Comparison of ENCODE assay signal across 23 cellular contexts in the genomic region with DNA sequence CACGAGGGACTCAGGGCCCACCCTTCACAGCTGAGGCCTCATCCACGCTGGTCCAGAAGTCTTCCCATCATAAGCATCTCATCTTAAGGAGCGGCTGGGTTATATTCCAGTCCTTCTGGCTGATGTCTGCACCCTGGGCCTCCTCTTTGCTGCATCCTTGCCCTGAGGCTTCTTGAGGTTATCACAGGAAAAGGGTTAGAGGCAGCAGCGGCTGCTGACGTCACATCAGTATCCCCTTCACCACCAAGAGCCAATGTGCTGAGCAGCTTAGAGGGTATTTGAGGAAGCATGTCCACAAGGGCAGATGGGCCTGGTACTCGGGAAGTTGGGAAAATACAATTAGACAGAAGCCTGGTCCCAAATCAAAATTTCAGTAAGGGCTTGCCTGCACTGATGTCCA.
DNase-seq lines count a peak whose midpoint lies in the region; ATAC-seq and TF ChIP-seq lines count a peak whose summit lies in the region.
"Had no signal": no experiment of that assay in that cellular context is flagged by ENCODE, and none has a peak within 500 bp of the region (broad histone marks: within the 10 kb centered on the region; RNA-seq: fewer than 3 reads in every experiment).

No MANE protein-coding gene starts in this region.

- CTCF ChIA-PET in CD8-positive, alpha-beta memory T cell (lab: Charles Lee) = no interaction called here

- no peak overlapping the region for H3K4me3 ChIP-seq in BLaER1 treated with 17β-estradiol and CSF1 and Interleukin-3, amounts not matched to agents 10 nM and 100 nM
- no peak overlapping the region for H3K4me3 ChIP-seq in CD8-positive, alpha-beta memory T cell (ENCODE audit: low read length)
- no peak overlapping the region for H3K4me3 ChIP-seq in WERI-Rb-1 (ENCODE audit: low read depth, low read length)
- H3K4me3 ChIP-seq: HAP-1, K562, prostate gland, thyroid gland had no signal

- H3K4me1 Mint-ChIP-seq in CD8-positive, alpha-beta memory T cell = peaks cover 63 to 84% (median 72%) of the 10 kb centered on the region in 3 donors
- H3K4me1 Mint-ChIP-seq in activated naive CD8-positive, alpha-beta T cell treated with anti-CD3 and anti-CD28 coated beads, Interleukin-2, amount 50 U/mL, for 24 hours = peaks cover 73% of the 10 kb centered on the region
- peaks cover 78 to 86% of the 10 kb centered on the region in 2 donors for H3K4me1 Mint-ChIP-seq in natural killer cell treated with Interleukin-12 subunit alpha and Interleukin-12 subunit beta and Interleukin-15 and Interleukin-18, amount 100 ng/mL, for 72 hours (ENCODE audit: low read depth in 2 of 2)

- peak overlapping the region; percentile 55 to 88 (median 76) for H3K4me2 ChIP-seq in BLaER1 treated with 17β-estradiol and CSF1 and Interleukin-3, amounts not matched to agents 10 nM and 100 nM

- H3K27me3 Mint-ChIP-seq in CD8-positive, alpha-beta memory T cell = no peaks in the 10 kb centered on the region
- H3K27me3 Mint-ChIP-seq in activated naive CD8-positive, alpha-beta T cell treated with anti-CD3 and anti-CD28 coated beads, Interleukin-2, amount 50 U/mL, for 24 hours = no peaks in the 10 kb centered on the region
- no peaks in the 10 kb centered on the region for H3K27me3 Mint-ChIP-seq in natural killer cell treated with Interleukin-12 subunit alpha and Interleukin-12 subunit beta and Interleukin-15 and Interleukin-18, amount 100 ng/mL, for 72 hours
- H3K27me3 Mint-ChIP-seq: activated naive CD4-positive, alpha-beta T cell treated with anti-CD3 and anti-CD28 coated beads, Interleukin-2, amount 50 U/mL, for 24 hours; CD4-positive, CD25-positive, alpha-beta regulatory T cell had no signal

- H3K4me3 Mint-ChIP-seq in CD8-positive, alpha-beta memory T cell = peak overlapping the region in 6 of 7 donors; percentile 37 to 90 (median 60)
- no peak overlapping the region for H3K4me3 Mint-ChIP-seq in activated naive CD8-positive, alpha-beta T cell treated with anti-CD3 and anti-CD28 coated beads, Interleukin-2, amount 50 U/mL, for 24 hours
- H3K4me3 Mint-ChIP-seq in natural killer cell treated with Interleukin-12 subunit alpha and Interleukin-12 subunit beta and Interleukin-15 and Interleukin-18, amount 100 ng/mL, for 72 hours = peak overlapping the region; percentile 69
- H3K4me3 Mint-ChIP-seq: activated naive CD4-positive, alpha-beta T cell treated with anti-CD3 and anti-CD28 coated beads, Interleukin-2, amount 50 U/mL, for 24 hours; CD4-positive, CD25-positive, alpha-beta regulatory T cell; neural crest cell had no signal

- H3K9ac ChIP-seq in BLaER1 treated with 17β-estradiol and CSF1 and Interleukin-3, amounts not matched to agents 10 nM and 100 nM = no peak overlapping the region

- 0 out of 22 replicates have a peak overlapping the region, but pooled peaks of 1 of the 11 experiments have one; percentile 4 for H3K27ac ChIP-seq in BLaER1 treated with 17β-estradiol and CSF1 and Interleukin-3, amounts not matched to agents 10 nM and 100 nM
- H3K27ac ChIP-seq in CD8-positive, alpha-beta memory T cell (ENCODE audit: low read depth, low read length) = no peak overlapping the region
- no peak overlapping the region for H3K27ac ChIP-seq in WERI-Rb-1
- H3K27ac ChIP-seq: foreskin keratinocyte, prostate gland, thyroid gland had no signal

- H3K36me3 ChIP-seq in BLaER1 treated with 17β-estradiol and CSF1 and Interleukin-3, amounts not matched to agents 10 nM and 100 nM = no peaks in the 10 kb centered on the region
- H3K36me3 ChIP-seq in CD8-positive, alpha-beta memory T cell (ENCODE audit: insufficient read depth, low read length) = no peaks in the 10 kb centered on the region
- H3K36me3 ChIP-seq in WERI-Rb-1 = no peaks in the 10 kb centered on the region
- H3K36me3 ChIP-seq: HAP-1, prostate gland, thyroid gland had no signal

- no peak for TF ChIP-seq CTCF in WERI-Rb-1 (IDR thresholded peaks at IDR 0.05; ENCODE audit: low read depth, low read length)

- H4K20me1 ChIP-seq in BLaER1 treated with 17β-estradiol and CSF1 and Interleukin-3, amounts not matched to agents 10 nM and 100 nM = no peaks in the 10 kb centered on the region

- H3K27ac Mint-ChIP-seq in CD8-positive, alpha-beta memory T cell = peak overlapping the region; percentile 51 to 99 (median 89)
- peak overlapping the region; percentile 58 for H3K27ac Mint-ChIP-seq in activated naive CD8-positive, alpha-beta T cell treated with anti-CD3 and anti-CD28 coated beads, Interleukin-2, amount 50 U/mL, for 24 hours
- peak overlapping the region; percentile 79 to 85 for H3K27ac Mint-ChIP-seq in natural killer cell treated with Interleukin-12 subunit alpha and Interleukin-12 subunit beta and Interleukin-15 and Interleukin-18, amount 100 ng/mL, for 72 hours
- H3K27ac Mint-ChIP-seq: activated naive CD4-positive, alpha-beta T cell treated with anti-CD3 and anti-CD28 coated beads, Interleukin-2, amount 50 U/mL, for 24 hours; CD4-positive, CD25-positive, alpha-beta regulatory T cell had no signal

- 0 out of 22 replicates have a peak, but pooled peaks cover 0 to 5% (median 0%) of the 10 kb centered on the region in 11 experiments for H3K9me3 ChIP-seq in BLaER1 treated with 17β-estradiol and CSF1 and Interleukin-3, amounts not matched to agents 10 nM and 100 nM (replicated peaks in 1 of 11)
- H3K9me3 ChIP-seq in CD8-positive, alpha-beta memory T cell (ENCODE audit: low read length) = no peaks in the 10 kb centered on the region
- H3K9me3 ChIP-seq in WERI-Rb-1 (ENCODE audit: severe bottlenecking) = no peaks in the 10 kb centered on the region
- H3K9me3 ChIP-seq: HAP-1, prostate gland, thyroid gland had no signal

- POLR2A ChIA-PET in CD8-positive, alpha-beta memory T cell (lab: Charles Lee) = interaction anchor here (1.4 kb wide), 1 partner anchor 21 kb away, joined by 3 read pairs; no protein-coding TSS in a partner anchor

- no peaks in the 10 kb centered on the region for H3K27me3 ChIP-seq in BLaER1 treated with 17β-estradiol and CSF1 and Interleukin-3, amounts not matched to agents 10 nM and 100 nM
- H3K27me3 ChIP-seq in CD8-positive, alpha-beta memory T cell (ENCODE audit: insufficient read depth, low read length, poor library complexity, severe bottlenecking) = no peaks in the 10 kb centered on the region
- no peaks in the 10 kb centered on the region for H3K27me3 ChIP-seq in WERI-Rb-1 (ENCODE audit: insufficient read depth, low read depth, severe bottlenecking)
- H3K27me3 ChIP-seq: foreskin keratinocyte, thyroid gland had no signal

- ATAC-seq in activated naive CD8-positive, alpha-beta T cell treated with anti-CD3 and anti-CD28 coated beads, Interleukin-2, amount 50 U/mL, for 24 hours = no peak
- peak; percentile 71 to 79 for ATAC-seq in natural killer cell treated with Interleukin-12 subunit alpha and Interleukin-12 subunit beta and Interleukin-15 and Interleukin-18, amount 100 ng/mL, for 72 hours
- ATAC-seq in HG03095 (IDR thresholded peaks at IDR 0.05; ENCODE audit: unreplicated experiment) = no peak
- ATAC-seq: foreskin keratinocyte, K562, left lobe of liver had no signal

- H3K36me3 Mint-ChIP-seq in CD8-positive, alpha-beta memory T cell = no peaks in the 10 kb centered on the region
- H3K36me3 Mint-ChIP-seq in activated naive CD8-positive, alpha-beta T cell treated with anti-CD3 and anti-CD28 coated beads, Interleukin-2, amount 50 U/mL, for 24 hours (ENCODE audit: low read depth) = no peaks in the 10 kb centered on the region
- H3K36me3 Mint-ChIP-seq in natural killer cell treated with Interleukin-12 subunit alpha and Interleukin-12 subunit beta and Interleukin-15 and Interleukin-18, amount 100 ng/mL, for 72 hours = no peaks in the 10 kb centered on the region
- H3K36me3 Mint-ChIP-seq: activated naive CD4-positive, alpha-beta T cell treated with anti-CD3 and anti-CD28 coated beads, Interleukin-2, amount 50 U/mL, for 24 hours had no signal

- peak; percentile 26 to 76 (median 44) for DNase-seq in CD8-positive, alpha-beta memory T cell
- no peak for DNase-seq in activated naive CD8-positive, alpha-beta T cell treated with anti-CD3 and anti-CD28 coated beads, Interleukin-2, amount 50 U/mL, for 24 hours
- DNase-seq in natural killer cell treated with Interleukin-12 subunit alpha and Interleukin-12 subunit beta and Interleukin-15 and Interleukin-18, amount 100 ng/mL, for 72 hours (ENCODE audit: low spot score) = peak; percentile 78
- DNase-seq in NCI-H128 (lab: John Stamatoyannopoulos, UW; ENCODE audit: unreplicated experiment) = no peak
- DNase-seq in ecto neural progenitor cell (ENCODE audit: low spot score) = no peak
- no peak for DNase-seq in WERI-Rb-1
- DNase-seq: CD4-positive, CD25-positive, alpha-beta regulatory T cell; cerebellar nuclear complex; foreskin keratinocyte; midbrain; MM.1S; NCI-H1436 treated with DMSO at 0.1 percent for 48 hours; NCI-H524; stimulated activated naive CD4-positive, alpha-beta T cell; thyroid gland had no signal

- H3K9me3 Mint-ChIP-seq in CD8-positive, alpha-beta memory T cell = no peaks in the 10 kb centered on the region
- no peaks in the 10 kb centered on the region for H3K9me3 Mint-ChIP-seq in activated naive CD8-positive, alpha-beta T cell treated with anti-CD3 and anti-CD28 coated beads, Interleukin-2, amount 50 U/mL, for 24 hours
- H3K9me3 Mint-ChIP-seq in natural killer cell treated with Interleukin-12 subunit alpha and Interleukin-12 subunit beta and Interleukin-15 and Interleukin-18, amount 100 ng/mL, for 72 hours = no peaks in the 10 kb centered on the region
- H3K9me3 Mint-ChIP-seq: activated naive CD4-positive, alpha-beta T cell treated with anti-CD3 and anti-CD28 coated beads, Interleukin-2, amount 50 U/mL, for 24 hours had no signal

- H3K4me1 ChIP-seq in BLaER1 treated with 17β-estradiol and CSF1 and Interleukin-3, amounts not matched to agents 10 nM and 100 nM = peaks cover 61 to 90% (median 86%) of the 10 kb centered on the region in 10 experiments
- peaks cover 44% of the 10 kb centered on the region for H3K4me1 ChIP-seq in CD8-positive, alpha-beta memory T cell (ENCODE audit: insufficient read depth, low read length)
- H3K4me1 ChIP-seq: foreskin keratinocyte, HAP-1, prostate gland, thyroid gland had no signal

Comparison
In these comparisons a context has a peak if more than half of its experiments do, and no peak if none do; other contexts are left out.
1. DNase-seq: peak in CD8-positive, alpha-beta memory T cell (5 of 5) and natural killer cell treated with Interleukin-12 subunit alpha and Interleukin-12 subunit beta and Interleukin-15 and Interleukin-18, amount 100 ng/mL, for 72 hours (single experiment); none in activated naive CD8-positive, alpha-beta T cell treated with anti-CD3 and anti-CD28 coated beads, Interleukin-2, amount 50 U/mL, for 24 hours (single experiment), NCI-H128 (single experiment), ecto neural progenitor cell (single experiment) and WERI-Rb-1 (single experiment).
2. ATAC-seq: peak in natural killer cell treated with Interleukin-12 subunit alpha and Interleukin-12 subunit beta and Interleukin-15 and Interleukin-18, amount 100 ng/mL, for 72 hours (2 of 2); none in activated naive CD8-positive, alpha-beta T cell treated with anti-CD3 and anti-CD28 coated beads, Interleukin-2, amount 50 U/mL, for 24 hours (single experiment) and HG03095 (single experiment).
3. Peak in every context shown above with its lines, with median percentiles within 50 percentile points of each other: H3K27ac Mint-ChIP-seq.